8 cellular contexts compared by ENCODE assay signal in the genomic region with DNA sequence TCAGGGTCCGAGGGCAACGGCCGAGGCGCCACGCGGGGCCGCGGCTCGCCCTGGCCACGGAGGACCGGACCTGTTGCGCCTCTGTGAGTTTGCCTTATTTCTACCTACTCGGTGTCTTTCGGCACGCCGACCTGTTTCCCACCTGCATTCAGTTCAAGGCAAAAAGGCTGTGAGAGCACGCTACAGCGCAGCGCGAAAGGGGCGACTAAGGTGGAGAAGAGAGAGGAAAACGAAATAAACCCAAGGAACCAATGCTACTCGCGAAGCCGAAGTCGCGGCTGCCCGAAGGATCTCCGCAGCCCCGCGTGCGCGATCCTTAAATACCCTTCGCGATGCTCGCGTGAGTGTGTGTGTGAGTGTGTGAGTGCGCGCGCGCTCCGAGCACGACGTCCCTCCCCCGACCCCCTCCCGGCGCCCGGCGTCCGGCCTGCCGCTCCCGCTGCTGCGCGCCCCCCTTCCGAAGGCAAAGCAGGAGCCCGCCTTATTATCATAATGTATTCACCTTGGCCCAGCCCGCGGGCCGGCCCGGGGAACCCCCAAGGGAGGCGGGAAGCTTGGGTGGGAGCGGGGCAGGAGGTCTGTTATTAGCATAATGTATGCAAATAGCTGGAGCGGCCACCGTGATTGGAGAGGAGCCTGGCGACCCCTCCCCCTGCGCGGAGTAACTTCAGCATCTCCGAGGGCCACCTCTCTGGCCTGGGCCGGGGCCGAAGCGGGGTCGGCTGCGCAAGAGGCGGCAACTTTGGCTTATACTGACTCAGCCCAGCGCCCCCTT. TPM values are rescaled to one million over a fixed set of nuclear protein-coding genes. Genes with fewer than 3 reads are reported as not detected.
DNase-seq lines count a peak whose midpoint lies in the region; ATAC-seq and TF ChIP-seq lines count a peak whose summit lies in the region.

A gene (minus strand): TSS at position 293 of the 775 bp plus-strand sequence.

- peaks cover 10% of the 10 kb centered on the region; the same call in 1 of the 2 replicates for H3K27me3 ChIP-seq in iPS DF 6.9 (ENCODE audit: control insufficient read depth, insufficient read depth, low read length)
- H3K27me3 ChIP-seq in sigmoid colon: peaks cover 7 to 55% (median 25%) of the 10 kb centered on the region in 3 donors

- WGBS in iPS DF 6.9 (ENCODE audit: insufficient coverage, insufficient read length): no CpG with 5 or more reads among the region's 75 CpGs
- WGBS in sigmoid colon, 2 donors: 1% methylated on average over 75 of the region's 75 CpGs

- TF ChIP-seq POLR2A in sigmoid colon (IDR thresholded peaks at IDR 0.05): no peak

- DNase-seq in HEK293T (ENCODE audit: extremely low spot score) (peak; percentile 84), astrocyte of the spinal cord (ENCODE audit: low read depth, low spot score) (peak; percentile 49), iPS DF 6.9 (ENCODE audit: low read depth, low spot score) (peak; percentile 83), sigmoid colon (peak; percentile 65), hippocampal formation (lab: John Stamatoyannopoulos, UW) (no peak), NCI-H2171 treated with DMSO at 0.1 percent for 48 hours (lab: John Stamatoyannopoulos, UW) (no peak)

- peak within 1 kb of the TSS; percentile 12 for H3K27ac Mint-ChIP-seq in T-helper 1 cell treated with Interleukin-12 subunit alpha and Interleukin-12 subunit beta and Interleukin-4 antibody, amounts not matched to agents 30 μg/mL and 1 μg/mL, for 36 hours

- in situ Hi-C loops in astrocyte of the spinal cord (cut with HindIII; ENCODE audit: low sequenced_read_pairs): no loop called here

- H3K4me3 ChIP-seq in astrocyte of the spinal cord (ENCODE audit: low read depth, low read length): peak within 1 kb of the TSS; percentile 51
- H3K4me3 ChIP-seq in iPS DF 6.9 (ENCODE audit: low read length): peak within 1 kb of the TSS; percentile 59; the same call in 1 of the 2 replicates
- peak within 1 kb of the TSS; percentile 33 to 58 (median 50) for H3K4me3 ChIP-seq in sigmoid colon

- no peak for ATAC-seq in HG03280 (IDR thresholded peaks at IDR 0.05; ENCODE audit: unreplicated experiment)

- H3K36me3 ChIP-seq in iPS DF 6.9 (ENCODE audit: control insufficient read depth, insufficient read depth, low read length): no peaks in the 10 kb centered on the region
- no peaks in the 10 kb centered on the region for H3K36me3 ChIP-seq in sigmoid colon

- H3K4me1 ChIP-seq in iPS DF 6.9 (ENCODE audit: control insufficient read depth, insufficient read depth, low read length): peaks cover 2% of the 10 kb centered on the region
- peaks cover 0 to 20% (median 19%) of the 10 kb centered on the region in 4 donors for H3K4me1 ChIP-seq in sigmoid colon

- peak within 1 kb of the TSS; percentile 81 for H3K4me3 Mint-ChIP-seq in T-helper 1 cell treated with Interleukin-12 subunit alpha and Interleukin-12 subunit beta and Interleukin-4 antibody, amounts not matched to agents 30 μg/mL and 1 μg/mL, for 36 hours

- H3K9me3 Mint-ChIP-seq in T-helper 1 cell treated with Interleukin-12 subunit alpha and Interleukin-12 subunit beta and Interleukin-4 antibody, amounts not matched to agents 30 μg/mL and 1 μg/mL, for 36 hours: no peaks in the 10 kb centered on the region

- CTCF ChIA-PET in HEK293T (lab: Yijun Ruan, JAX): interaction anchor here (0.5 to 1.0 kb wide), 2 partner anchors 9 to 224 kb away, joined by 3 read pairs; no protein-coding TSS in a partner anchor

- H3K27ac ChIP-seq in iPS DF 6.9 (ENCODE audit: low read length) (no peak within 1 kb of the TSS), sigmoid colon (no peak within 1 kb of the TSS)

- no peaks in the 10 kb centered on the region for H3K36me3 Mint-ChIP-seq in T-helper 1 cell treated with Interleukin-12 subunit alpha and Interleukin-12 subunit beta and Interleukin-4 antibody, amounts not matched to agents 30 μg/mL and 1 μg/mL, for 36 hours (ENCODE audit: low read depth)

- POLR2A ChIA-PET in HEK293T (lab: Yijun Ruan, JAX): interaction anchor here (0.6 kb wide), 1 partner anchor 46 kb away, joined by 3 read pairs; no protein-coding TSS in a partner anchor

- no peak for TF ChIP-seq EP300 in sigmoid colon (IDR thresholded peaks at IDR 0.05)

- intact Hi-C loops in sigmoid colon (cut with DNase I): no loop called here

- peaks cover 10% of the 10 kb centered on the region for H3K4me1 Mint-ChIP-seq in T-helper 1 cell treated with Interleukin-12 subunit alpha and Interleukin-12 subunit beta and Interleukin-4 antibody, amounts not matched to agents 30 μg/mL and 1 μg/mL, for 36 hours (ENCODE audit: low read depth)

- H3K9me3 ChIP-seq in iPS DF 6.9 (ENCODE audit: control insufficient read depth, insufficient read depth, low read length) (no peaks in the 10 kb centered on the region), sigmoid colon (no peaks in the 10 kb centered on the region)

- TF ChIP-seq CTCF in astrocyte of the spinal cord (IDR thresholded peaks at IDR 0.05; ENCODE audit: low read depth, low read length) (no peak), sigmoid colon (IDR thresholded peaks at IDR 0.05) (no peak)

- peaks cover 82% of the 10 kb centered on the region for H3K27me3 Mint-ChIP-seq in T-helper 1 cell treated with Interleukin-12 subunit alpha and Interleukin-12 subunit beta and Interleukin-4 antibody, amounts not matched to agents 30 μg/mL and 1 μg/mL, for 36 hours (ENCODE audit: low read depth)

TF ChIP-seq in HEK293T, 16 proteins besides CTCF, POLR2A, EP300 and RAD21:
- TF ChIP-seq SP1 (IDR thresholded peaks at IDR 0.05): no peak
- TF ChIP-seq L3MBTL2 (conservative IDR thresholded peaks at IDR 0.05): peak; percentile 95

RNA-seq across cellular contexts. Expression of the gene that starts here (rescaled TPM):
- 1 to 10 TPM in 1 of 4 donors, under 1 TPM in 3; 0.36 to 1.4 (median 0.62) TPM for total RNA-seq in sigmoid colon
- polyA plus RNA-seq in sigmoid colon: under 1 TPM in 1 of 3 donors, not detected in 2; 0.15 TPM

Comparison
In these comparisons a context has a peak if more than half of its experiments do, and no peak if none do; other contexts are left out.
1. DNase-seq: peak in HEK293T (single experiment), astrocyte of the spinal cord (single experiment), iPS DF 6.9 (single experiment) and sigmoid colon (single experiment); none in hippocampal formation (0 of 2) and NCI-H2171 treated with DMSO at 0.1 percent for 48 hours (single experiment).
2. Peak in every context shown above with its lines, with median percentiles within 50 percentile points of each other: H3K4me3 ChIP-seq.